ENCODE assay signal across 16 cellular contexts in genomic region chr2:49278141-49278540, GRCh38.
DNase-seq lines count a peak whose midpoint lies in the region; ATAC-seq and TF ChIP-seq lines count a peak whose summit lies in the region.
"Had no signal": no experiment of that assay in that cellular context is flagged by ENCODE, and none has a peak within 500 bp of the region (broad histone marks: within the 10 kb centered on the region; RNA-seq: fewer than 3 reads in every experiment).

No MANE protein-coding gene starts in this region.

- no peak overlapping the region for H3K4me3 ChIP-seq in MM.1S (ENCODE audit: low read length)
- H3K4me3 ChIP-seq in retinal pigment epithelial cell (ENCODE audit: low read length) = no peak overlapping the region

- H3K9ac ChIP-seq in MM.1S (ENCODE audit: low read length) = no peak overlapping the region

- TF ChIP-seq CTCF in MM.1S (IDR thresholded peaks at IDR 0.05; ENCODE audit: low read length) = no peak
- no peak for TF ChIP-seq CTCF in retinal pigment epithelial cell (conservative IDR thresholded peaks at IDR 0.05; ENCODE audit: low read depth, low read length)

- no peaks in the 10 kb centered on the region for H4K20me1 ChIP-seq in MM.1S (ENCODE audit: insufficient read depth, low read length)

- no peak for ATAC-seq in GM21381 (IDR thresholded peaks at IDR 0.05; ENCODE audit: unreplicated experiment)

- H3K4me1 ChIP-seq in MM.1S (ENCODE audit: low read length) = no peaks in the 10 kb centered on the region
- H3K4me1 ChIP-seq: BE2C, Caco-2 had no signal

- no peak overlapping the region for H3K4me2 ChIP-seq in MM.1S (ENCODE audit: low read depth, low read length)

- no peaks in the 10 kb centered on the region for H3K79me2 ChIP-seq in MM.1S (ENCODE audit: low read length)

- no peaks in the 10 kb centered on the region for H3K27me3 ChIP-seq in MM.1S (replicated peaks; ENCODE audit: insufficient read depth, low read length)
- H3K27me3 ChIP-seq: BE2C had no signal

- no peaks in the 10 kb centered on the region for H3F3A ChIP-seq in MM.1S (ENCODE audit: insufficient read depth, low read length)

- DNase-seq in MM.1S = peak; percentile 2
- DNase-seq in brain pericyte (ENCODE audit: low read depth, low spot score) = peak; percentile 1
- DNase-seq in retinal pigment epithelial cell (ENCODE audit: low read depth) = peak; percentile 94
- DNase-seq in RPMI8226 = no peak
- DNase-seq in COLO829 (ENCODE audit: low spot score) = no peak
- DNase-seq: BE2C; C1 segment of cervical spinal cord; Caco-2; CD4-positive, CD25-positive, alpha-beta regulatory T cell; CD8-positive, alpha-beta memory T cell; DMS153; DMS79; GDM1; GOT3; H7 had no signal

- no peak overlapping the region for H2AFZ ChIP-seq in MM.1S (ENCODE audit: low read length)

- no peaks in the 10 kb centered on the region for H3K36me3 ChIP-seq in MM.1S (replicated peaks; ENCODE audit: insufficient read depth, low read length)
- H3K36me3 ChIP-seq: BE2C had no signal

- no peaks in the 10 kb centered on the region; the same call in 1 of the 2 replicates for H3K9me2 ChIP-seq in MM.1S (replicated peaks; ENCODE audit: insufficient read depth, low read length)

- no peak overlapping the region for H3K27ac ChIP-seq in MM.1S (ENCODE audit: low read length)

- no peaks in the 10 kb centered on the region for H3K9me3 ChIP-seq in MM.1S (replicated peaks; ENCODE audit: insufficient read depth, low read length)
- H3K9me3 ChIP-seq: BE2C had no signal

Comparison
In these comparisons a context has a peak if more than half of its experiments do, and no peak if none do; other contexts are left out.
1. DNase-seq: peak in MM.1S (single experiment), brain pericyte (single experiment) and retinal pigment epithelial cell (single experiment); none in RPMI8226 (single experiment) and COLO829 (single experiment).